Comparison of ENCODE assay signal across 23 cellular contexts in genomic region chr4:15926486-15926885, GRCh38. TPM values are rescaled to one million over a fixed set of nuclear protein-coding genes. Genes with fewer than 3 reads are reported as not detected.
"Had no signal": no experiment of that assay in that cellular context is flagged by ENCODE, and none has a peak within 500 bp of the region (broad histone marks: within the 10 kb centered on the region; RNA-seq: fewer than 3 reads in every experiment).

No MANE protein-coding gene starts in this region.

- H3K27me3 ChIP-seq: breast epithelium, Peyer's patch had no signal

- H3K9me3 ChIP-seq: breast epithelium, Peyer's patch had no signal

- H3K27ac ChIP-seq: breast epithelium, Peyer's patch, SK-N-MC had no signal

- ATAC-seq: activated CD4-positive, CD25-positive, alpha-beta regulatory T cell treated with anti-CD3 and anti-CD28 coated beads, Interleukin-2, amount 50 U/mL, for 24 hours; activated CD8-positive, alpha-beta T cell treated with anti-CD3 and anti-CD28 coated beads for 36 hours; activated T-cell treated with anti-CD3 and anti-CD28 coated beads, Interleukin-2, amount 50 U/mL, for 72 hours had no signal

- H3K4me1 ChIP-seq: breast epithelium, Peyer's patch had no signal

- H3K4me3 ChIP-seq: breast epithelium, Peyer's patch, SK-N-MC had no signal

- DNase-seq: activated CD4-positive, alpha-beta T cell treated with anti-CD3 and anti-CD28 coated beads for 4 hours; activated CD8-positive, alpha-beta memory T cell treated with anti-CD3 and anti-CD28 coated beads, Interleukin-2, amount 50 U/mL, for 4 hours; activated CD8-positive, alpha-beta T cell treated with anti-CD3 and anti-CD28 coated beads for 36 hours; activated gamma-delta T cell treated with Interleukin-2 at 50 U/mL for 16 hours; activated naive CD4-positive, alpha-beta T cell treated with anti-CD3 and anti-CD28 coated beads, Interleukin-2, amount 10 ng/mL, durations not matched to agents 7 days and 5 days; activated naive CD8-positive, alpha-beta T cell treated with anti-CD3 and anti-CD28 coated beads for 36 hours; activated T-cell treated with anti-CD3 and anti-CD28 coated beads, Interleukin-2, amount 50 U/mL, for 72 hours; anterior cingulate cortex; NCI-H1092; NCI-H1930; NCI-H2171 treated with DMSO at 0.1 percent for 48 hours; NCI-H226; NCI-H510A; NCI-H526 treated with DMSO at 0.1 percent for 48 hours; NCI-H82; Peyer's patch; SIG-M5; T-helper 1 cell had no signal

RNA-seq across cellular contexts. Expression of gene FGFBP1, which starts 12.1 kb away (rescaled TPM):
- total RNA-seq: activated CD8-positive, alpha-beta T cell treated with anti-CD3 and anti-CD28 coated beads for 36 hours; activated naive CD8-positive, alpha-beta T cell treated with anti-CD3 and anti-CD28 coated beads for 36 hours; activated T-cell treated with anti-CD3 and anti-CD28 coated beads, Interleukin-2, amount 50 U/mL, for 72 hours; activated T-helper 2 cell treated with anti-CD3 and anti-CD28 coated beads, Interferon-gamma antibody, Interleukin-2, Interleukin-4, amounts not matched to agents 10 μg/mL and 5 μg/mL and 100 μg/mL, durations not matched to agents 14 hours and 24 hours and 36 hours; T-helper 2 cell treated with Interferon-gamma antibody and Interleukin-4, amounts not matched to agents 100 ng/mL and 5 ng/mL, for 36 hours had no signal

RNA-seq across cellular contexts. Expression of gene FGFBP2, which starts 36.5 kb away (rescaled TPM):
- total RNA-seq: Peyer's patch had no signal
